ENCODE assay signal across 26 cellular contexts in the genomic region with DNA sequence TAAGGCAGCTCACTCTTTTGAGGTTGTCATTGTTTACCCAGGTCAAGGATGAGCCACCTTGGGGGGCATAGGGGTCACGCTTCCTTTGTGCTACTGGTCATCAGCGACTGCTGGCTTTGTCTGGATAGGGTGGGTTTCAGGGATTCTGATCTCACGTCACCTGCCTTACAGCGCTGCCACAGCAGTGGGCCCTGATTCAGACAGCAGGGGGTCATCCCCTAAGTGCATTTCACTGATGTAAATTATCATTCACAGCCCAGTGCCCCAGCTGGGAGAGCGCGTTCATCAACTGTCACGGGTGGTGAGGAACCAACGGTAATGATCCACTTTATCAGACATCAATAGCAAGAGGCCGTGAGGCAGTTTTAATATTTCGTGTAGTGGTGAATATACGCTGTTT.
DNase-seq lines count a peak whose midpoint lies in the region; ATAC-seq and TF ChIP-seq lines count a peak whose summit lies in the region.
"Had no signal": no experiment of that assay in that cellular context is flagged by ENCODE, and none has a peak within 500 bp of the region (broad histone marks: within the 10 kb centered on the region; RNA-seq: fewer than 3 reads in every experiment).

No MANE protein-coding gene starts in this region.

- peaks cover 57% of the 10 kb centered on the region for H3K36me3 Mint-ChIP-seq in nephron (ENCODE audit: low read depth)
- H3K36me3 Mint-ChIP-seq: activated CD8-positive, alpha-beta memory T cell treated with anti-CD3 and anti-CD28 coated beads, Interleukin-2, amount 10 ng/mL, durations not matched to agents 7 days and 5 days had no signal

- no peaks in the 10 kb centered on the region for H3K9me3 Mint-ChIP-seq in nephron
- H3K9me3 Mint-ChIP-seq: activated CD4-positive, alpha-beta T cell treated with anti-CD3 and anti-CD28 coated beads, Interleukin-2, amount 10 ng/mL, durations not matched to agents 7 days and 5 days; activated naive CD8-positive, alpha-beta T cell treated with anti-CD3 and anti-CD28 coated beads, Interleukin-2, amount 50 U/mL, for 24 hours; central memory CD8-positive, alpha-beta T cell had no signal

- no peaks in the 10 kb centered on the region for H3K4me1 ChIP-seq in colonic mucosa

- intact Hi-C loops in colonic mucosa (cut with DNase I), result no loop called here

- no peak overlapping the region for H3K9ac ChIP-seq in colonic mucosa (ENCODE audit: low read depth in 2 of 2, low read length in 2 of 2)
- H3K9ac ChIP-seq: BLaER1 treated with 17β-estradiol and CSF1 and Interleukin-3, amounts not matched to agents 10 nM and 100 nM had no signal

- DNase-seq in H7 (peak; percentile 48), NCI-H1417 (lab: John Stamatoyannopoulos, UW) (peak; percentile 16 to 100 (median 97)), NCI-H748 treated with DMSO at 0.1 percent for 48 hours (lab: John Stamatoyannopoulos, UW) (peak; percentile 75), omental fat pad (ENCODE audit: low spot score) (no peak), colonic mucosa (no peak)
- no peak for DNase-seq in stimulated activated CD4-positive, alpha-beta T cell treated with anti-CD3 and anti-CD28 coated beads, Interleukin-4, amount 100 ng/mL, for 4 hours
- DNase-seq: activated CD4-positive, alpha-beta T cell treated with anti-CD3 and anti-CD28 coated beads, Interleukin-2, amount 10 ng/mL, durations not matched to agents 7 days and 5 days; activated CD8-positive, alpha-beta memory T cell treated with anti-CD3 and anti-CD28 coated beads, Interleukin-2, amount 10 ng/mL, durations not matched to agents 7 days and 5 days; activated naive CD8-positive, alpha-beta T cell treated with anti-CD3 and anti-CD28 coated beads, Interleukin-2, amount 50 U/mL, for 24 hours; activated T-cell treated with anti-CD3 and anti-CD28 coated beads, Interleukin-2, amount 50 U/mL, for 48 hours; DMS53; hippocampal formation; Karpas-422; mesenchymal stem cell; NCI-H187 treated with DMSO at 0.1 percent for 48 hours; NK-92 treated with Interleukin-12 subunit alpha and Interleukin-12 subunit beta, amount 100 ng/mL, for 24 hours; SHP77; stomach had no signal

- H3K9me3 ChIP-seq in colonic mucosa, result no peaks in the 10 kb centered on the region
- H3K9me3 ChIP-seq: stomach, tibial nerve had no signal

- no peak for TF ChIP-seq CTCF in nephron (IDR thresholded peaks at IDR 0.05; ENCODE audit: unreplicated experiment in 3 of 3)
- TF ChIP-seq CTCF in omental fat pad (IDR thresholded peaks at IDR 0.05), result no peak
- no peak for TF ChIP-seq CTCF in colonic mucosa (IDR thresholded peaks at IDR 0.05)

- peak overlapping the region in 2 of 3 experiments; percentile 27 to 34 for H3K27ac Mint-ChIP-seq in nephron
- H3K27ac Mint-ChIP-seq: activated CD4-positive, alpha-beta T cell treated with anti-CD3 and anti-CD28 coated beads, Interleukin-2, amount 10 ng/mL, durations not matched to agents 7 days and 5 days; activated CD8-positive, alpha-beta memory T cell treated with anti-CD3 and anti-CD28 coated beads, Interleukin-2, amount 10 ng/mL, durations not matched to agents 7 days and 5 days; activated naive CD8-positive, alpha-beta T cell treated with anti-CD3 and anti-CD28 coated beads, Interleukin-2, amount 50 U/mL, for 24 hours had no signal

- H3K27me3 ChIP-seq in H7 (ENCODE audit: control insufficient read depth, insufficient read depth, low read length) (no peaks in the 10 kb centered on the region), colonic mucosa (no peaks in the 10 kb centered on the region)
- H3K27me3 ChIP-seq: BLaER1 treated with 17β-estradiol and CSF1 and Interleukin-3, amounts not matched to agents 10 nM and 100 nM; stomach; tibial nerve had no signal

- H3K36me3 ChIP-seq in H7 (replicated peaks; ENCODE audit: control insufficient read depth, insufficient read depth, low read length) (peaks cover 1% of the 10 kb centered on the region; the same call in 1 of the 2 replicates), colonic mucosa (no peaks in the 10 kb centered on the region)

- peaks cover 64% of the 10 kb centered on the region for H3K4me1 Mint-ChIP-seq in nephron
- H3K4me1 Mint-ChIP-seq: activated CD4-positive, alpha-beta T cell treated with anti-CD3 and anti-CD28 coated beads, Interleukin-2, amount 10 ng/mL, durations not matched to agents 7 days and 5 days; activated CD8-positive, alpha-beta memory T cell treated with anti-CD3 and anti-CD28 coated beads, Interleukin-2, amount 10 ng/mL, durations not matched to agents 7 days and 5 days; activated naive CD8-positive, alpha-beta T cell treated with anti-CD3 and anti-CD28 coated beads, Interleukin-2, amount 50 U/mL, for 24 hours; central memory CD8-positive, alpha-beta T cell had no signal

- no peak overlapping the region for H3K27ac ChIP-seq in colonic mucosa
- H3K27ac ChIP-seq: BLaER1 treated with 17β-estradiol and CSF1 and Interleukin-3, amounts not matched to agents 10 nM and 100 nM; stomach; tibial nerve; VCaP had no signal

- H3K27me3 Mint-ChIP-seq in nephron (ENCODE audit: low read depth), result no peaks in the 10 kb centered on the region
- H3K27me3 Mint-ChIP-seq: activated CD4-positive, alpha-beta T cell treated with anti-CD3 and anti-CD28 coated beads, Interleukin-2, amount 10 ng/mL, durations not matched to agents 7 days and 5 days; activated CD8-positive, alpha-beta memory T cell treated with anti-CD3 and anti-CD28 coated beads, Interleukin-2, amount 10 ng/mL, durations not matched to agents 7 days and 5 days; activated naive CD8-positive, alpha-beta T cell treated with anti-CD3 and anti-CD28 coated beads, Interleukin-2, amount 50 U/mL, for 24 hours; central memory CD8-positive, alpha-beta T cell had no signal

- H3K4me3 Mint-ChIP-seq in nephron, result no peak overlapping the region
- H3K4me3 Mint-ChIP-seq: activated CD4-positive, alpha-beta T cell treated with anti-CD3 and anti-CD28 coated beads, Interleukin-2, amount 10 ng/mL, durations not matched to agents 7 days and 5 days; activated CD8-positive, alpha-beta memory T cell treated with anti-CD3 and anti-CD28 coated beads, Interleukin-2, amount 10 ng/mL, durations not matched to agents 7 days and 5 days; activated naive CD8-positive, alpha-beta T cell treated with anti-CD3 and anti-CD28 coated beads, Interleukin-2, amount 50 U/mL, for 24 hours; central memory CD8-positive, alpha-beta T cell had no signal

- ATAC-seq in HG02981 (IDR thresholded peaks at IDR 0.05; ENCODE audit: unreplicated experiment), result no peak
- no peak for ATAC-seq in omental fat pad (ENCODE audit: low FRiP score)
- ATAC-seq: activated CD8-positive, alpha-beta memory T cell treated with anti-CD3 and anti-CD28 coated beads, Interleukin-2, amount 10 ng/mL, durations not matched to agents 7 days and 5 days; activated naive CD8-positive, alpha-beta T cell treated with anti-CD3 and anti-CD28 coated beads, Interleukin-2, amount 50 U/mL, for 24 hours; HCT116; left lobe of liver had no signal

- H3K4me3 ChIP-seq in H7 (ENCODE audit: insufficient read depth, low read depth, low read length) (no peak overlapping the region), colonic mucosa (no peak overlapping the region)
- H3K4me3 ChIP-seq: BLaER1 treated with 17β-estradiol and CSF1 and Interleukin-3, amounts not matched to agents 10 nM and 100 nM; stomach; tibial nerve had no signal

Comparison
In these comparisons a context has a peak if more than half of its experiments do, and no peak if none do; other contexts are left out.
1. DNase-seq: peak in H7 (single experiment), NCI-H1417 (3 of 3) and NCI-H748 treated with DMSO at 0.1 percent for 48 hours (single experiment); none in stimulated activated CD4-positive, alpha-beta T cell treated with anti-CD3 and anti-CD28 coated beads, Interleukin-4, amount 100 ng/mL, for 4 hours (0 of 2), omental fat pad (single experiment) and colonic mucosa (single experiment).